26 cellular contexts compared by ENCODE assay signal in the genomic region with DNA sequence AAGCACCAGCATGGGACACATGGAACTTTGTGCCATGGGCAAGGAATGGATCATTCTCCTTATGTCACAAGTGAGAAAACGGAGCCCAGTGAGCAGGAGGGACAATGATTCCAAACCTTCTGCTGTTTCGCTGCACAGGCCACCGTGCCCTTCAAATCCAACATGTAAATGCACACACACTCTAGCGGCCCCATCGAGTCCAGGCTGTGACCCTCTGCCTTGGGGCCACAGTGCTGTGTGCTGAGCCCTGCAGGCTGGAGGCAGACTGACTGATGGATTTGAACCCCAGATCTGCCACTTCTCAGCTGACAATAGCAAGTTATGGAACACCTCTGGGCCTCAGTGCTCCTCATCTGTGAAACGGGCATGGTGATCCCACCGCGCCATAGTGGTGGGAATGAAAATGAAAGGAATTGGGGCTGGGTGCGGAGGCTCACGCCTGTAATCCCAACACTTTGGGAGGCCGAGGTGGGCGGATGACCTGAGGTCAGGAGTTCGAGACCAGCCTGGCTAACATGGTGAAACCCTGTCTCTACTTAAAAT.
DNase-seq lines count a peak whose midpoint lies in the region; ATAC-seq, FAIRE-seq and TF ChIP-seq lines count a peak whose summit lies in the region.
"Had no signal": no experiment of that assay in that cellular context is flagged by ENCODE, and none has a peak within 500 bp of the region (broad histone marks: within the 10 kb centered on the region; RNA-seq: fewer than 3 reads in every experiment).

No MANE protein-coding gene starts in this region.

- no peak for TF ChIP-seq EP300 in K562 (IDR thresholded peaks at IDR 0.05; ENCODE audit: low read length)

- H3K4me1 ChIP-seq in K562 (replicated peaks in 1 of 2; ENCODE audit: control insufficient read depth in 2 of 2, insufficient read depth in 2 of 2, low read length in 2 of 2): peaks cover 4 to 31% of the 10 kb centered on the region in 2 experiments; a peak in 4 of 5 replicates
- peaks cover 5 to 16% of the 10 kb centered on the region in 2 donors for H3K4me1 ChIP-seq in kidney (ENCODE audit: control insufficient read depth in 1 of 2, insufficient read depth in 1 of 2, low read depth in 1 of 2, low read length in 2 of 2)
- H3K4me1 ChIP-seq in osteoblast (ENCODE audit: insufficient read depth, low read length): peaks cover 27% of the 10 kb centered on the region

- H2AFZ ChIP-seq in K562 (ENCODE audit: low read depth, low read length) (no peak overlapping the region), osteoblast (ENCODE audit: low read length) (no peak overlapping the region)

- DNase-seq in G401 (ENCODE audit: low spot score) (peak; percentile 20), K562 (ENCODE audit: extremely low read depth in 1 of 4, low spot score in 3 of 4) (no peak), kidney (peak; percentile 35), osteoblast (ENCODE audit: insufficient read length, low spot score, missing footprints) (peak; percentile 2), NCI-H1694 (lab: John Stamatoyannopoulos, UW) (no peak), NCI-H2196 (lab: John Stamatoyannopoulos, UW; ENCODE audit: unreplicated experiment) (no peak)
- DNase-seq: 8988T; ACHN; BE2C; C1 segment of cervical spinal cord; CD4-positive, alpha-beta memory T cell; CD4-positive, CD25-positive, alpha-beta regulatory T cell; DMS 273 treated with DMSO at 0.1 percent for 48 hours; DMS153; DMS53; DMS79; DND-41; EL; GF-D8 had no signal

- in situ Hi-C loops in G401 (cut with HindIII; ENCODE audit: low sequenced_read_pairs) (no loop called here), K562 (cut with MboI) (no loop called here)

- H4K20me1 ChIP-seq in K562 (replicated peaks; ENCODE audit: control insufficient read depth, insufficient read depth, low read length) (peaks cover 4% of the 10 kb centered on the region; the same call in 1 of the 2 replicates), osteoblast (ENCODE audit: insufficient read depth, low read length) (peaks cover 3% of the 10 kb centered on the region)
- H4K20me1 ChIP-seq: BLaER1 had no signal

- no peaks in the 10 kb centered on the region for H3K9me3 ChIP-seq in K562 (replicated peaks; ENCODE audit: control insufficient read depth, insufficient read depth, low read depth, low read length)
- H3K9me3 ChIP-seq in kidney (ENCODE audit: control insufficient read depth in 1 of 2, low read length in 2 of 2): peaks cover 0 to 3% of the 10 kb centered on the region in 2 donors
- peaks cover 2% of the 10 kb centered on the region for H3K9me3 ChIP-seq in osteoblast (ENCODE audit: low read depth, low read length)
- H3K9me3 ChIP-seq: BE2C, BLaER1 had no signal

- peaks cover 0 to 19% of the 10 kb centered on the region in 2 experiments; a peak in 1 of 5 replicates for H3K27me3 ChIP-seq in K562 (ENCODE audit: control insufficient read depth in 2 of 2, insufficient read depth in 2 of 2, low read length in 2 of 2)
- no peaks in the 10 kb centered on the region for H3K27me3 ChIP-seq in osteoblast (ENCODE audit: insufficient read depth, low read length)
- H3K27me3 ChIP-seq: BE2C, BLaER1 had no signal

- BruUV-seq in K562 (replicated peaks; lab: Mats Ljungman, UMichigan): no TSS peak

- H3K9me1 ChIP-seq in K562 (ENCODE audit: control insufficient read depth, insufficient read depth, low read length): no peaks in the 10 kb centered on the region

- CTCF ChIA-PET in K562 (lab: Yijun Ruan, JAX; ENCODE audit: low intra/inter-chr PET ratio): interaction anchor here (3.5 kb wide), 1 partner anchor 203 kb away, joined by 27 read pairs; no protein-coding TSS in a partner anchor

- H3K4me2 ChIP-seq in K562 (ENCODE audit: insufficient read depth, low read length) (no peak overlapping the region), osteoblast (ENCODE audit: insufficient read depth, low read length) (no peak overlapping the region)
- H3K4me2 ChIP-seq: BLaER1 had no signal

- H3K4me3 ChIP-seq in K562: no peak overlapping the region
- H3K4me3 ChIP-seq in kidney (ENCODE audit: low read length in 2 of 2): no peak overlapping the region
- no peak overlapping the region for H3K4me3 ChIP-seq in osteoblast (ENCODE audit: insufficient read depth, low read length)
- H3K4me3 ChIP-seq: BLaER1 had no signal

- 26% methylated on average over 12 of the region's 13 CpGs for WGBS in K562 (ENCODE audit: insufficient coverage, low coverage, missing lambda C conversion rate)

- no peak for FAIRE-seq in K562 (lab: Jason Lieb, UNC)
- no peak for FAIRE-seq in kidney (lab: Jason Lieb, UNC)
- FAIRE-seq: A204.1, G401.6, GM12891, GM19239 had no signal

- no peak for TF ChIP-seq POLR2A in K562 (conservative IDR thresholded peaks at IDR 0.05)

- ATAC-seq in K562: no peak
- no peak for ATAC-seq in HG03139 (IDR thresholded peaks at IDR 0.05; ENCODE audit: unreplicated experiment)
- ATAC-seq in HG03095 (IDR thresholded peaks at IDR 0.05; ENCODE audit: unreplicated experiment): no peak

- no peak overlapping the region for H3K27ac ChIP-seq in K562 (ENCODE audit: extremely low read depth, low read depth, low read length)
- H3K27ac ChIP-seq in kidney (ENCODE audit: low read depth in 2 of 2, low read length in 2 of 2): no peak overlapping the region
- no peak overlapping the region for H3K27ac ChIP-seq in osteoblast (ENCODE audit: low read depth, low read length)
- H3K27ac ChIP-seq: BLaER1 had no signal

- TF ChIP-seq CTCF in K562 (IDR thresholded peaks at IDR 0.05 in 2 of 3, conservative IDR thresholded peaks at IDR 0.05 in 1 of 3; ENCODE audit: insufficient read depth in 2 of 3, low read depth in 1 of 3, low read length in 3 of 3): no peak
- no peak for TF ChIP-seq CTCF in kidney (IDR thresholded peaks at IDR 0.05; ENCODE audit: borderline replicate concordance, extremely low read depth, insufficient read depth)
- no peak for TF ChIP-seq CTCF in osteoblast (IDR thresholded peaks at IDR 0.05; ENCODE audit: extremely low read depth, low read depth, low read length)

- POLR2A ChIA-PET in K562 (lab: Yijun Ruan, JAX): interaction anchor here (0.7 kb wide), 1 partner anchor 11 kb away, joined by 3 read pairs; no protein-coding TSS in a partner anchor

- H3K79me2 ChIP-seq in K562 (ENCODE audit: control insufficient read depth, insufficient read depth, low read length): no peaks in the 10 kb centered on the region
- no peaks in the 10 kb centered on the region for H3K79me2 ChIP-seq in osteoblast (ENCODE audit: insufficient read depth, low read length)

- H3K36me3 ChIP-seq in K562 (ENCODE audit: control insufficient read depth, insufficient read depth, low read length) (no peaks in the 10 kb centered on the region), kidney (ENCODE audit: control insufficient read depth in 1 of 2, insufficient read depth in 2 of 2, low read length in 2 of 2) (no peaks in the 10 kb centered on the region), osteoblast (ENCODE audit: insufficient read depth, low read length) (no peaks in the 10 kb centered on the region)
- H3K36me3 ChIP-seq: BE2C, BLaER1 had no signal

- H3K9ac ChIP-seq in K562 (ENCODE audit: insufficient read depth in 1 of 2, low read depth in 2 of 2, low read length in 2 of 2) (no peak overlapping the region), kidney (ENCODE audit: low read length in 2 of 2) (no peak overlapping the region)
- H3K9ac ChIP-seq: BLaER1 had no signal

- no peak for TF ChIP-seq RAD21 in K562 (CRISPR knock-in tag; conservative IDR thresholded peaks at IDR 0.05 in 1 of 2, IDR thresholded peaks at IDR 0.05 in 1 of 2)

- intact Hi-C loops in K562 (cut with micrococcal nuclease) (loop anchor here (10.0 kb wide), 1 partner anchor 198 kb away; no protein-coding TSS in a partner anchor), kidney (cut with DNase I) (no loop called here)

TF ChIP-seq in K562, 482 proteins besides CTCF, POLR2A, EP300 and RAD21 (continues in another document):
- 0 out of 2 replicates have a peak, but pooled peaks have one; percentile 54 for TF ChIP-seq SMARCA5 (IDR thresholded peaks at IDR 0.05)
- TF ChIP-seq, protein P1, sequence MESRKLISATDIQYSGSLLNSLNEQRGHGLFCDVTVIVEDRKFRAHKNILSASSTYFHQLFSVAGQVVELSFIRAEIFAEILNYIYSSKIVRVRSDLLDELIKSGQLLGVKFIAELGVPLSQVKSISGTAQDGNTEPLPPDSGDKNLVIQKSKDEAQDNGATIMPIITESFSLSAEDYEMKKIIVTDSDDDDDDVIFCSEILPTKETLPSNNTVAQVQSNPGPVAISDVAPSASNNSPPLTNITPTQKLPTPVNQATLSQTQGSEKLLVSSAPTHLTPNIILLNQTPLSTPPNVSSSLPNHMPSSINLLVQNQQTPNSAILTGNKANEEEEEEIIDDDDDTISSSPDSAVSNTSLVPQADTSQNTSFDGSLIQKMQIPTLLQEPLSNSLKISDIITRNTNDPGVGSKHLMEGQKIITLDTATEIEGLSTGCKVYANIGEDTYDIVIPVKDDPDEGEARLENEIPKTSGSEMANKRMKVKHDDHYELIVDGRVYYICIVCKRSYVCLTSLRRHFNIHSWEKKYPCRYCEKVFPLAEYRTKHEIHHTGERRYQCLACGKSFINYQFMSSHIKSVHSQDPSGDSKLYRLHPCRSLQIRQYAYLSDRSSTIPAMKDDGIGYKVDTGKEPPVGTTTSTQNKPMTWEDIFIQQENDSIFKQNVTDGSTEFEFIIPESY (CRISPR knock-in tag; IDR thresholded peaks at IDR 0.05): 0 out of 2 replicates have a peak, but pooled peaks have one; percentile 27
- TF ChIP-seq, protein P2, sequence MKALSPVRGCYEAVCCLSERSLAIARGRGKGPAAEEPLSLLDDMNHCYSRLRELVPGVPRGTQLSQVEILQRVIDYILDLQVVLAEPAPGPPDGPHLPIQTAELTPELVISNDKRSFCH (CRISPR knock-in tag; IDR thresholded peaks at IDR 0.05): no peak
- TF ChIP-seq, protein P2 (tag; IDR thresholded peaks at IDR 0.05): no peak
- TF ChIP-seq, protein P3, sequence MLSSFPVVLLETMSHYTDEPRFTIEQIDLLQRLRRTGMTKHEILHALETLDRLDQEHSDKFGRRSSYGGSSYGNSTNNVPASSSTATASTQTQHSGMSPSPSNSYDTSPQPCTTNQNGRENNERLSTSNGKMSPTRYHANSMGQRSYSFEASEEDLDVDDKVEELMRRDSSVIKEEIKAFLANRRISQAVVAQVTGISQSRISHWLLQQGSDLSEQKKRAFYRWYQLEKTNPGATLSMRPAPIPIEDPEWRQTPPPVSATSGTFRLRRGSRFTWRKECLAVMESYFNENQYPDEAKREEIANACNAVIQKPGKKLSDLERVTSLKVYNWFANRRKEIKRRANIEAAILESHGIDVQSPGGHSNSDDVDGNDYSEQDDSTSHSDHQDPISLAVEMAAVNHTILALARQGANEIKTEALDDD (IDR thresholded peaks at IDR 0.05): no peak
- TF ChIP-seq RBM22 (IDR thresholded peaks at IDR 0.05; ENCODE audit: low read depth, low read length, poor library complexity, severe bottlenecking): no peak
- no peak for TF ChIP-seq KDM4B (IDR thresholded peaks at IDR 0.05; ENCODE audit: borderline replicate concordance in 2 of 2, low read depth in 1 of 2)
- peak; percentile 80 for TF ChIP-seq BCOR (IDR thresholded peaks at IDR 0.05)
- TF ChIP-seq RBM25 (IDR thresholded peaks at IDR 0.05; ENCODE audit: low read depth, low read length, severe bottlenecking): peak; percentile 46

Comparison
In these comparisons a context has a peak if more than half of its experiments do, and no peak if none do; other contexts are left out.
1. DNase-seq: peak in G401 (single experiment), kidney (single experiment) and osteoblast (single experiment); none in K562 (0 of 4), NCI-H1694 (single experiment) and NCI-H2196 (single experiment).